ENCODE assay signal across 8 cellular contexts in genomic region chr10:59907537-59907917, GRCh38. TPM values are rescaled to one million over a fixed set of nuclear protein-coding genes. Genes with fewer than 3 reads are reported as not detected.
A peak's percentile ranks its signal among the peaks of the same experiment; 100 is the strongest.
DNase-seq lines count a peak whose midpoint lies in the region; ATAC-seq, FAIRE-seq and TF ChIP-seq lines count a peak whose summit lies in the region.

No MANE protein-coding gene starts in this region.

- FAIRE-seq in GM19239 (lab: Jason Lieb, UNC), result no peak

- CTCF ChIA-PET in Panc1 (lab: Charles Lee), result no interaction called here

- POLR2A ChIA-PET in Panc1 (lab: Charles Lee), result no interaction called here

- H3K4me1 ChIP-seq in GM23248 (ENCODE audit: insufficient read depth), result peaks cover 36% of the 10 kb centered on the region
- peaks cover 35% of the 10 kb centered on the region for H3K4me1 ChIP-seq in Panc1 (ENCODE audit: control insufficient read depth, insufficient read depth, low read length)
- peaks cover 7% of the 10 kb centered on the region for H3K4me1 ChIP-seq in fibroblast of lung (ENCODE audit: control insufficient read depth, extremely low read depth, insufficient read depth, low read length)

- WGBS in GM23248 (ENCODE audit: low coverage in 1 of 2, low lambda C conversion rate in 2 of 2, missing lambda C conversion rate in 2 of 2), 2 experiments, result 3 to 5% methylated on average over 2 of the region's 2 CpGs

- H3K9ac ChIP-seq in GM23248 (peak overlapping the region; percentile 84), fibroblast of lung (ENCODE audit: insufficient read depth, low read length) (no peak overlapping the region)

- in situ Hi-C loops in GM23248 (cut with MboI), result no loop called here
- in situ Hi-C loops in Panc1 (cut with HindIII; ENCODE audit: low pct_unique_long_range_greater_than_20kb, low sequenced_read_pairs), result no loop called here

- H3K36me3 ChIP-seq in GM23248 (ENCODE audit: low read depth) (no peaks in the 10 kb centered on the region), Panc1 (ENCODE audit: control insufficient read depth, insufficient read depth, low read length) (peaks cover 2% of the 10 kb centered on the region; the same call in 1 of the 2 replicates), fibroblast of lung (ENCODE audit: control insufficient read depth, insufficient read depth, low read length) (no peaks in the 10 kb centered on the region)

- H2AFZ ChIP-seq in GM23248 (peak overlapping the region; percentile 96), fibroblast of lung (ENCODE audit: low read length) (no peak overlapping the region)

- H4K20me1 ChIP-seq in GM23248 (ENCODE audit: insufficient read depth), result no peaks in the 10 kb centered on the region
- H4K20me1 ChIP-seq in fibroblast of lung (ENCODE audit: control insufficient read depth, extremely low read depth, insufficient read depth, low read length), result no peaks in the 10 kb centered on the region

- H3K27ac ChIP-seq in GM23248, result peak overlapping the region; percentile 84
- H3K27ac ChIP-seq in Panc1 (ENCODE audit: low read length), result peak overlapping the region; percentile 98
- H3K27ac ChIP-seq in fibroblast of lung (ENCODE audit: insufficient read depth, low read length), result peak overlapping the region; percentile 79

- DNase-seq in GM23248 (no peak), Panc1 (ENCODE audit: low read depth, low spot score) (no peak), fibroblast of lung (ENCODE audit: low read depth in 2 of 2) (no peak), retinal pigment epithelial cell (ENCODE audit: low read depth) (no peak), GM19239 (ENCODE audit: insufficient read length, low spot score) (no peak), NCI-H1048 (lab: John Stamatoyannopoulos, UW) (no peak), NOMO-1 (lab: John Stamatoyannopoulos, UW; ENCODE audit: unreplicated experiment in 2 of 2) (no peak)
- DNase-seq in stimulated activated CD4-positive, alpha-beta T cell treated with anti-CD3 and anti-CD28 coated beads, Interleukin-12 subunit alpha, Interleukin-12 subunit beta, amount 100 ng/mL, for 4 hours, result no peak

- TF ChIP-seq CTCF in Panc1 (IDR thresholded peaks at IDR 0.05) (no peak), fibroblast of lung (conservative IDR thresholded peaks at IDR 0.05 in 1 of 2, IDR thresholded peaks at IDR 0.05 in 1 of 2; ENCODE audit: low read depth in 1 of 2, low read length in 2 of 2) (no peak), retinal pigment epithelial cell (conservative IDR thresholded peaks at IDR 0.05; ENCODE audit: low read depth, low read length) (no peak)

- H3K27me3 ChIP-seq in GM23248 (replicated peaks; ENCODE audit: insufficient read depth) (no peaks in the 10 kb centered on the region), Panc1 (ENCODE audit: control insufficient read depth, insufficient read depth, low read length) (no peaks in the 10 kb centered on the region), fibroblast of lung (ENCODE audit: control insufficient read depth, insufficient read depth, low read length) (no peaks in the 10 kb centered on the region)

- no peaks in the 10 kb centered on the region for H3K9me2 ChIP-seq in GM23248 (ENCODE audit: insufficient read depth)

- intact Hi-C loops in Panc1 (cut with micrococcal nuclease; ENCODE audit: unreplicated experiment), result loop anchor here (2.0 to 5.0 kb wide), 2 partner anchors 69 to 280 kb away; no protein-coding TSS in a partner anchor

- peak overlapping the region; percentile 94 for H3K4me3 ChIP-seq in GM23248
- peak overlapping the region; percentile 91 to 98 for H3K4me3 ChIP-seq in Panc1 (ENCODE audit: low read depth in 2 of 2, low read length in 2 of 2)
- peak overlapping the region; percentile 76 to 95 (median 88) for H3K4me3 ChIP-seq in fibroblast of lung (replicated peaks in 1 of 4; ENCODE audit: control extremely low read depth in 1 of 4, insufficient read depth in 1 of 4, low read depth in 3 of 4, low read length in 4 of 4)
- H3K4me3 ChIP-seq in retinal pigment epithelial cell (ENCODE audit: low read length), result peak overlapping the region; percentile 52

- no peak for ATAC-seq in Panc1

- no TSS peak for BruUV-seq in Panc1 (replicated peaks; lab: Mats Ljungman, UMichigan)

- H3K9me3 ChIP-seq in GM23248 (ENCODE audit: low read depth) (no peaks in the 10 kb centered on the region), Panc1 (ENCODE audit: control insufficient read depth, insufficient read depth, low read depth, low read length) (no peaks in the 10 kb centered on the region), fibroblast of lung (ENCODE audit: control insufficient read depth, insufficient read depth, low read depth, low read length) (no peaks in the 10 kb centered on the region)

- H3K4me2 ChIP-seq in GM23248 (ENCODE audit: unreplicated experiment) (peak overlapping the region; percentile 91), fibroblast of lung (ENCODE audit: extremely low read depth, insufficient read depth, low read length) (peak overlapping the region; percentile 67)

- H3F3A ChIP-seq in GM23248 (ENCODE audit: insufficient read depth), result peaks cover 33% of the 10 kb centered on the region

- H3K79me2 ChIP-seq in GM23248 (ENCODE audit: insufficient read depth), result peaks cover 34% of the 10 kb centered on the region
- peaks cover 34% of the 10 kb centered on the region for H3K79me2 ChIP-seq in fibroblast of lung (ENCODE audit: control insufficient read depth, insufficient read depth, low read length)

RNA-seq across cellular contexts. Expression of gene CCDC6, which starts 1.2 kb away (rescaled TPM):
- 20.5 and 23.2 TPM in 2 replicates for total RNA-seq in GM23248 (2014; rRNA removed; shearing (Covaris generic))
- 19.1 and 19.4 TPM in 2 replicates for polyA plus RNA-seq in GM23248 (2016; fragmentation: Nextera tagmentation; extraction: Ambion mirVana)
- total RNA-seq in Panc1 (2021; ENCODE audit: unreplicated experiment), result 48.7 TPM
- polyA plus RNA-seq in Panc1 (2012; ENCODE audit: insufficient read length), result 17.2 TPM
- 30.0 and 35.5 TPM in 2 replicates for total RNA-seq in fibroblast of lung
- polyA plus RNA-seq in fibroblast of lung, result 45.1 and 51.2 TPM in 2 replicates
- 26.1 and 31.2 TPM in 2 replicates for polyA plus RNA-seq in fibroblast of lung (2012)
- 24.7 and 26.4 TPM in 2 replicates for polyA minus RNA-seq in fibroblast of lung (ENCODE audit: low replicate concordance)
